ENCODE assay signal across 8 cellular contexts in the genomic region with DNA sequence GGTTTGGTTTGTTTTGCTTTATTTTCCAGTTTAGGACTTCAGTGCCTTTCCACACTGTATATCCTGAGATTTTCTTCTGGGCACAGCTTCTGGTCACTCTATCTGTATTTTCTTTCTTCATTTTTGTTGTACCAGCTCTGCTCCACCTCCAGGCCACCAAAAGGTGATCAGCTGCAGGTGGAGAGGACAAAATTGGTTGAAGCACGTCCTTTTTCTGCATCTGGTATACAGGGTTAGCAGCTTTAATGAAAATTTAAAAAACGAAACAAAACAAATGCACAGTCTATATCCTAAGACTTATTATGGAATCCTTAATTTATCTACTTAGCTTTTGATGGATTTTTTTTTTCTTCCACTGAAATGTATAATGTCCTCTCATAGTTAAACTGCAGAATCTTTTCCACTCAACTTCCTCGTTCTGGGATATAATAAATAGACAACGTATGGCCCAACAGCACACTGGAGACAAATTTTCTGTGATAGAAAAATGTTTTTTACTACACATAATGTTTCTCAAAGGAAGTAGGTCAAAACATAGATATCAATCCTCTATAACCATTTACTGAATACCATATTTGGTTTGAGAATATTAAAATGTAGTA.
"Had no signal": no experiment of that assay in that cellular context is flagged by ENCODE, and none has a peak within 500 bp of the region (broad histone marks: within the 10 kb centered on the region; RNA-seq: fewer than 3 reads in every experiment).

No MANE protein-coding gene starts in this region.

- H3K9ac ChIP-seq: KMS-11 had no signal

- H3K4me3 Mint-ChIP-seq: IgD-negative memory B cell had no signal

- H3K4me2 ChIP-seq: KMS-11 had no signal

- H3K4me1 Mint-ChIP-seq: IgD-negative memory B cell had no signal

- DNase-seq: IMR-90, KBM-7, KG1 had no signal

- H3K36me3 Mint-ChIP-seq: IgD-negative memory B cell had no signal

- ATAC-seq: HepG2 had no signal

- H3K27ac ChIP-seq: HL-60, KMS-11 had no signal

- H3K27ac Mint-ChIP-seq: IgD-negative memory B cell had no signal

- FAIRE-seq: HepG2, HTR-8/SVneo had no signal
